Comparison of ENCODE assay signal across 15 cellular contexts in genomic region chr14:101889366-101889765, GRCh38.
DNase-seq lines count a peak whose midpoint lies in the region; ATAC-seq and TF ChIP-seq lines count a peak whose summit lies in the region.
"Had no signal": no experiment of that assay in that cellular context is flagged by ENCODE, and none has a peak within 500 bp of the region (broad histone marks: within the 10 kb centered on the region; RNA-seq: fewer than 3 reads in every experiment).

No MANE protein-coding gene starts in this region.

- no peaks in the 10 kb centered on the region for H3K27me3 ChIP-seq in CD8-positive, alpha-beta T cell (ENCODE audit: insufficient read depth, low read length)
- H3K27me3 ChIP-seq: cardiac muscle cell, uterus had no signal

- POLR2A ChIA-PET in CD8-positive, alpha-beta T cell (lab: Charles Lee), result no interaction called here

- CTCF ChIA-PET in CD8-positive, alpha-beta T cell (lab: Charles Lee), result interaction anchor here (1.3 kb wide), 1 partner anchor 9 kb away, joined by 3 read pairs; no protein-coding TSS in a partner anchor

- H3K27ac ChIP-seq in CD8-positive, alpha-beta T cell (ENCODE audit: low read depth, low read length), result no peak overlapping the region
- H3K27ac ChIP-seq: cardiac muscle cell, PC-9, uterus had no signal

- in situ Hi-C loops in KBM-7 (cut with MboI; ENCODE audit: low pct_unique_long_range_greater_than_20kb, low sequenced_read_pairs), result no loop called here

- H3K4me3 Mint-ChIP-seq in T-helper 2 cell treated with Interferon-gamma antibody and Interleukin-4, amounts not matched to agents 5 μg/mL and 100 μg/mL, for 36 hours, result no peak overlapping the region
- H3K4me3 Mint-ChIP-seq in CD8-positive, alpha-beta T cell, result no peak overlapping the region
- no peak overlapping the region for H3K4me3 Mint-ChIP-seq in activated T-helper 1 cell treated with anti-CD3 and anti-CD28 coated beads, Interleukin-12 subunit alpha, Interleukin-12 subunit beta, Interleukin-2, Interleukin-4 antibody, amounts not matched to agents 30 ng/mL and 10 ng/mL and 1 ng/mL, durations not matched to agents 14 hours and 24 hours and 36 hours
- H3K4me3 Mint-ChIP-seq in neural crest cell, result no peak overlapping the region

- TF ChIP-seq CTCF in CD8-positive, alpha-beta T cell (IDR thresholded peaks at IDR 0.05), result no peak
- TF ChIP-seq CTCF in neural crest cell (conservative IDR thresholded peaks at IDR 0.05), result no peak

- no peaks in the 10 kb centered on the region for H3K9me3 ChIP-seq in CD8-positive, alpha-beta T cell (ENCODE audit: low read length)
- H3K9me3 ChIP-seq: uterus had no signal

- H3K4me1 Mint-ChIP-seq in T-helper 2 cell treated with Interferon-gamma antibody and Interleukin-4, amounts not matched to agents 5 μg/mL and 100 μg/mL, for 36 hours (ENCODE audit: low read depth), result no peaks in the 10 kb centered on the region
- no peaks in the 10 kb centered on the region for H3K4me1 Mint-ChIP-seq in CD8-positive, alpha-beta T cell (ENCODE audit: low read depth)
- no peaks in the 10 kb centered on the region for H3K4me1 Mint-ChIP-seq in activated T-helper 1 cell treated with anti-CD3 and anti-CD28 coated beads, Interleukin-12 subunit alpha, Interleukin-12 subunit beta, Interleukin-2, Interleukin-4 antibody, amounts not matched to agents 30 ng/mL and 10 ng/mL and 1 ng/mL, durations not matched to agents 14 hours and 24 hours and 36 hours (ENCODE audit: low read depth)
- H3K4me1 Mint-ChIP-seq in neural crest cell, result no peaks in the 10 kb centered on the region

- H3K27ac Mint-ChIP-seq in T-helper 2 cell treated with Interferon-gamma antibody and Interleukin-4, amounts not matched to agents 5 μg/mL and 100 μg/mL, for 36 hours, result peak overlapping the region; percentile 35
- peak overlapping the region; percentile 62 for H3K27ac Mint-ChIP-seq in CD8-positive, alpha-beta T cell
- peak overlapping the region; percentile 3 for H3K27ac Mint-ChIP-seq in activated T-helper 1 cell treated with anti-CD3 and anti-CD28 coated beads, Interleukin-12 subunit alpha, Interleukin-12 subunit beta, Interleukin-2, Interleukin-4 antibody, amounts not matched to agents 30 ng/mL and 10 ng/mL and 1 ng/mL, durations not matched to agents 14 hours and 24 hours and 36 hours
- peak overlapping the region; percentile 92 for H3K27ac Mint-ChIP-seq in neural crest cell (ENCODE audit: unreplicated experiment)

- peaks cover 62% of the 10 kb centered on the region for H3K36me3 Mint-ChIP-seq in T-helper 2 cell treated with Interferon-gamma antibody and Interleukin-4, amounts not matched to agents 5 μg/mL and 100 μg/mL, for 36 hours (ENCODE audit: low read depth)
- H3K36me3 Mint-ChIP-seq in CD8-positive, alpha-beta T cell, result peaks cover 81% of the 10 kb centered on the region
- peaks cover 41% of the 10 kb centered on the region for H3K36me3 Mint-ChIP-seq in activated T-helper 1 cell treated with anti-CD3 and anti-CD28 coated beads, Interleukin-12 subunit alpha, Interleukin-12 subunit beta, Interleukin-2, Interleukin-4 antibody, amounts not matched to agents 30 ng/mL and 10 ng/mL and 1 ng/mL, durations not matched to agents 14 hours and 24 hours and 36 hours (ENCODE audit: low read depth)
- peaks cover 14% of the 10 kb centered on the region for H3K36me3 Mint-ChIP-seq in neural crest cell (ENCODE audit: low read depth)

- no peaks in the 10 kb centered on the region for H3K4me1 ChIP-seq in CD8-positive, alpha-beta T cell (ENCODE audit: insufficient read depth, low read length)
- H3K4me1 ChIP-seq: uterus had no signal

- no peaks in the 10 kb centered on the region for H3K9me3 Mint-ChIP-seq in T-helper 2 cell treated with Interferon-gamma antibody and Interleukin-4, amounts not matched to agents 5 μg/mL and 100 μg/mL, for 36 hours
- H3K9me3 Mint-ChIP-seq in CD8-positive, alpha-beta T cell, result no peaks in the 10 kb centered on the region
- no peaks in the 10 kb centered on the region for H3K9me3 Mint-ChIP-seq in activated T-helper 1 cell treated with anti-CD3 and anti-CD28 coated beads, Interleukin-12 subunit alpha, Interleukin-12 subunit beta, Interleukin-2, Interleukin-4 antibody, amounts not matched to agents 30 ng/mL and 10 ng/mL and 1 ng/mL, durations not matched to agents 14 hours and 24 hours and 36 hours
- H3K9me3 Mint-ChIP-seq in neural crest cell, result no peaks in the 10 kb centered on the region

- intact Hi-C loops in CD8-positive, alpha-beta T cell (cut with DNase I, micrococcal nuclease), result no loop called here
- intact Hi-C loops in activated T-helper 1 cell treated with anti-CD3 and anti-CD28 coated beads, Interleukin-12 subunit alpha, Interleukin-12 subunit beta, Interleukin-2, Interleukin-4 antibody, amounts not matched to agents 30 ng/mL and 10 ng/mL and 1 ng/mL, durations not matched to agents 14 hours and 24 hours and 36 hours (cut with micrococcal nuclease), result no loop called here

- H3K27me3 Mint-ChIP-seq in T-helper 2 cell treated with Interferon-gamma antibody and Interleukin-4, amounts not matched to agents 5 μg/mL and 100 μg/mL, for 36 hours (ENCODE audit: low read depth), result no peaks in the 10 kb centered on the region
- H3K27me3 Mint-ChIP-seq in CD8-positive, alpha-beta T cell (ENCODE audit: low read depth), result no peaks in the 10 kb centered on the region
- H3K27me3 Mint-ChIP-seq in activated T-helper 1 cell treated with anti-CD3 and anti-CD28 coated beads, Interleukin-12 subunit alpha, Interleukin-12 subunit beta, Interleukin-2, Interleukin-4 antibody, amounts not matched to agents 30 ng/mL and 10 ng/mL and 1 ng/mL, durations not matched to agents 14 hours and 24 hours and 36 hours (ENCODE audit: insufficient read depth), result no peaks in the 10 kb centered on the region
- no peaks in the 10 kb centered on the region for H3K27me3 Mint-ChIP-seq in neural crest cell (ENCODE audit: low read depth)

- ATAC-seq in CD8-positive, alpha-beta T cell, result no peak

- no peak for DNase-seq in T-helper 2 cell treated with Interferon-gamma antibody and Interleukin-4, amounts not matched to agents 5 μg/mL and 100 μg/mL, for 36 hours (ENCODE audit: low spot score)
- no peak for DNase-seq in T-helper 2 cell
- no peak for DNase-seq in CD8-positive, alpha-beta T cell
- no peak for DNase-seq in activated T-helper 1 cell treated with anti-CD3 and anti-CD28 coated beads, Interleukin-12 subunit alpha, Interleukin-12 subunit beta, Interleukin-2, Interleukin-4 antibody, amounts not matched to agents 30 ng/mL and 10 ng/mL and 1 ng/mL, durations not matched to agents 14 hours and 24 hours and 36 hours (ENCODE audit: low spot score)
- DNase-seq in neural crest cell (ENCODE audit: low read depth, low spot score), result no peak
- no peak for DNase-seq in KBM-7
- no peak for DNase-seq in middle frontal gyrus (ENCODE audit: extremely low spot score, low spot score)
- DNase-seq in NCI-H226, result no peak
- DNase-seq: amniotic stem cell, NCI-H1417 treated with DMSO at 0.1 percent for 48 hours, SHP77 treated with DMSO at 0.1 percent for 48 hours, T-helper 1 cell, uterus had no signal

- H3K4me3 ChIP-seq in CD8-positive, alpha-beta T cell (ENCODE audit: low read depth, low read length), result no peak overlapping the region
- H3K4me3 ChIP-seq: cardiac muscle cell, PC-9, uterus had no signal

- H3K36me3 ChIP-seq in CD8-positive, alpha-beta T cell (ENCODE audit: insufficient read depth, low read length), result peaks cover 61% of the 10 kb centered on the region
- H3K36me3 ChIP-seq: uterus had no signal

Comparison
In these comparisons a context has a peak if more than half of its experiments do, and no peak if none do; other contexts are left out.
1. H3K27ac Mint-ChIP-seq: peak in every context shown above with its lines; median percentile 92 in neural crest cell; 62 in CD8-positive, alpha-beta T cell; 35 in T-helper 2 cell treated with Interferon-gamma antibody and Interleukin-4, amounts not matched to agents 5 μg/mL and 100 μg/mL, for 36 hours; 3 in activated T-helper 1 cell treated with anti-CD3 and anti-CD28 coated beads, Interleukin-12 subunit alpha, Interleukin-12 subunit beta, Interleukin-2, Interleukin-4 antibody, amounts not matched to agents 30 ng/mL and 10 ng/mL and 1 ng/mL, durations not matched to agents 14 hours and 24 hours and 36 hours.